9 cellular contexts compared by ENCODE assay signal in genomic region chr5:96595300-96596090, GRCh38.
DNase-seq lines count a peak whose midpoint lies in the region; ATAC-seq, FAIRE-seq and TF ChIP-seq lines count a peak whose summit lies in the region.
"Had no signal": no experiment of that assay in that cellular context is flagged by ENCODE, and none has a peak within 500 bp of the region (broad histone marks: within the 10 kb centered on the region; RNA-seq: fewer than 3 reads in every experiment).

No MANE protein-coding gene starts in this region.

- H3K36me3 Mint-ChIP-seq in GM23338 (ENCODE audit: low read depth), result peaks cover 6% of the 10 kb centered on the region; the same call in 2 of the 3 replicates
- H3K36me3 Mint-ChIP-seq: naive thymus-derived CD8-positive, alpha-beta T cell had no signal

- no peak overlapping the region for H3K4me3 Mint-ChIP-seq in GM23338
- H3K4me3 Mint-ChIP-seq: naive thymus-derived CD8-positive, alpha-beta T cell had no signal

- 0 out of 2 replicates have a peak, but pooled peaks cover 4% of the 10 kb centered on the region for H3K9me2 ChIP-seq in GM23338 (ENCODE audit: insufficient read depth)

- peaks cover 5% of the 10 kb centered on the region; the same call in 1 of the 2 replicates for H3K4me1 ChIP-seq in GM23338 (ENCODE audit: insufficient read depth)

- no peaks in the 10 kb centered on the region for H3K36me3 ChIP-seq in GM23338 (ENCODE audit: insufficient read depth)

- H4K20me1 ChIP-seq in GM23338 (replicated peaks; ENCODE audit: insufficient read depth), result no peaks in the 10 kb centered on the region

- H3F3A ChIP-seq in GM23338 (replicated peaks; ENCODE audit: low read depth), result no peaks in the 10 kb centered on the region

- DNase-seq in D721Med (ENCODE audit: insufficient read length, low spot score) (no peak), GM23338 (ENCODE audit: low spot score) (peak; percentile 75), SKM-1 treated with dmso at 0.1 percent for 144 hours (lab: John Stamatoyannopoulos, UW; ENCODE audit: unreplicated experiment) (peak; percentile 8), iPS-NIHi7 (ENCODE audit: extremely low spot score) (peak; percentile 59), HTR-8/SVneo (ENCODE audit: insufficient read length, low spot score) (no peak), cerebellar nuclear complex (lab: John Stamatoyannopoulos, UW) (no peak)

- H3K9me3 Mint-ChIP-seq in GM23338, result peaks cover 6% of the 10 kb centered on the region; the same call in 2 of the 3 replicates
- H3K9me3 Mint-ChIP-seq: naive thymus-derived CD8-positive, alpha-beta T cell had no signal

- H3K27me3 ChIP-seq in GM23338 (ENCODE audit: insufficient read depth), result no peaks in the 10 kb centered on the region

- H2AFZ ChIP-seq in GM23338, result peak overlapping the region; percentile 48

- TF ChIP-seq CTCF in D721Med (IDR thresholded peaks at IDR 0.05; ENCODE audit: insufficient read depth, missing control alignments) (peak; percentile 23), GM23338 (conservative IDR thresholded peaks at IDR 0.05; ENCODE audit: low read depth in 2 of 2) (peak; percentile 63 to 78)

- no peak overlapping the region for H3K4me3 ChIP-seq in GM23338

- no peak overlapping the region for H3K27ac ChIP-seq in GM23338 (ENCODE audit: low read depth)

- ATAC-seq in GM23338, result peak; percentile 73
- no peak for ATAC-seq in HG02759 (IDR thresholded peaks at IDR 0.05; ENCODE audit: unreplicated experiment)
- no peak for ATAC-seq in GM21528 (IDR thresholded peaks at IDR 0.05; ENCODE audit: low FRiP score, unreplicated experiment)
- ATAC-seq: naive thymus-derived CD8-positive, alpha-beta T cell had no signal

- H3K79me2 ChIP-seq in GM23338 (replicated peaks; ENCODE audit: insufficient read depth), result no peaks in the 10 kb centered on the region

- no peak overlapping the region for H3K4me2 ChIP-seq in GM23338

- H3K27ac Mint-ChIP-seq in GM23338, result no peak overlapping the region
- H3K27ac Mint-ChIP-seq: naive thymus-derived CD8-positive, alpha-beta T cell had no signal

- H3K27me3 Mint-ChIP-seq in GM23338 (ENCODE audit: insufficient read depth, low read depth, poor library complexity), result no peaks in the 10 kb centered on the region

- FAIRE-seq in D721Med (lab: Jason Lieb, UNC) (no peak), HTR-8/SVneo (lab: Jason Lieb, UNC) (no peak)

- H3K4me1 Mint-ChIP-seq in GM23338, result peaks cover 2% of the 10 kb centered on the region
- H3K4me1 Mint-ChIP-seq: naive thymus-derived CD8-positive, alpha-beta T cell had no signal

TF ChIP-seq in GM23338, 12 proteins besides CTCF, POLR2A, EP300 and RAD21:
- no peak for TF ChIP-seq EZH2phosphoT487 (IDR thresholded peaks at IDR 0.05; ENCODE audit: unreplicated experiment)
- TF ChIP-seq ZNF462 (CRISPR knock-in tag; IDR thresholded peaks at IDR 0.05), result no peak
- no peak for TF ChIP-seq ZNF114 (CRISPR knock-in tag; IDR thresholded peaks at IDR 0.05)
- no peak for TF ChIP-seq POLR2AphosphoS5 (IDR thresholded peaks at IDR 0.05; ENCODE audit: low read depth)
- no peak for TF ChIP-seq ETS1 (IDR thresholded peaks at IDR 0.05)
- no peak for TF ChIP-seq REST (IDR thresholded peaks at IDR 0.05; ENCODE audit: unreplicated experiment)
- TF ChIP-seq NANOG (IDR thresholded peaks at IDR 0.05; ENCODE audit: borderline replicate concordance), result no peak

Comparison
In these comparisons a context has a peak if more than half of its experiments do, and no peak if none do; other contexts are left out.
1. DNase-seq: peak in GM23338 (single experiment), SKM-1 treated with dmso at 0.1 percent for 144 hours (single experiment) and iPS-NIHi7 (single experiment); none in D721Med (single experiment), HTR-8/SVneo (single experiment) and cerebellar nuclear complex (0 of 2).